In the genomic region with DNA sequence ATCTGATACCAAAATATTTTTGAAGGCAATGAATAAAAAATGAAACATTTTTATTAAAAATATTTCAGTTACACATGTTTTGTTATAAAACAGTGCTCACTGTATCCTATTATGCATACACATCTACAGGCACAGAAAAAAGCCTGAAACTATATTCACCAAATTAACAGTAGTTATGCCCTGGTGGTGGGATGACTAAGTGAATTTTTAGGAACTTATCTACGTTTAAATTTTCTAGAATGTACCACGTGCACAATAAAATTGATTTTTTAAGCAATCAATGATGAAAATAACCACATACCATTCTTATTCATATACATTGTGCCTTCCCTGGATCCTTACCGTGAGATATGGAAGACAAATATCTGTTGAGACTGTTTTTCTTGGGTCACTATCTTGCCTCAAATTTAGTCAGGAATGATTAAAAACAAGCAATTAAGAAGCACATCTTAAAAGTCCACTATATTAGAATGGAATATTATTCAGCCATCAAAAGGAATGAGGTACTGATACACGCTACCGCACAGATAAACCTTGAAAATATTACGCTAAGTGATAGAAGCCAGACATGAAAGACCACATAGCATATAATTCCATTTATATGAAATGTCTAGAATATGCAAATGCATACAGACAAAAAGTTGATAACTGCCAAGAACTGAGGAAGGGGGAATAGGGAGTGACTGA, we compare ENCODE assay signal across 2 cellular contexts.
A peak's percentile ranks its signal among the peaks of the same experiment; 100 is the strongest.
TF ChIP-seq lines count a peak whose summit lies in the region.

No MANE protein-coding gene starts in this region.

TF ChIP-seq in HEK293, 187 proteins besides CTCF, POLR2A, EP300 and RAD21:
- TF ChIP-seq TSHZ1 (tag by site-specific recombination; IDR thresholded peaks at IDR 0.05; ENCODE audit: borderline replicate concordance): no peak
- TF ChIP-seq SCRT1 (tag by site-specific recombination; IDR thresholded peaks at IDR 0.05; ENCODE audit: borderline replicate concordance): no peak
- TF ChIP-seq ZNF571 (tag by site-specific recombination; IDR thresholded peaks at IDR 0.05): no peak
- no peak for TF ChIP-seq ZNF76 (tag by site-specific recombination; IDR thresholded peaks at IDR 0.05; ENCODE audit: borderline replicate concordance, low read depth)
- no peak for TF ChIP-seq ZSCAN23 (tag by site-specific recombination; IDR thresholded peaks at IDR 0.05)
- no peak for TF ChIP-seq ZNF558 (tag by site-specific recombination; IDR thresholded peaks at IDR 0.05)
- no peak for TF ChIP-seq ZBTB1 (tag by site-specific recombination; IDR thresholded peaks at IDR 0.05)
- no peak for TF ChIP-seq ZFP69B (tag by site-specific recombination; IDR thresholded peaks at IDR 0.05)
- TF ChIP-seq, protein P1, sequence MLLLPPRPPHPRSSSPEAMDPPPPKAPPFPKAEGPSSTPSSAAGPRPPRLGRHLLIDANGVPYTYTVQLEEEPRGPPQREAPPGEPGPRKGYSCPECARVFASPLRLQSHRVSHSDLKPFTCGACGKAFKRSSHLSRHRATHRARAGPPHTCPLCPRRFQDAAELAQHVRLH (tag by site-specific recombination; IDR thresholded peaks at IDR 0.05): peak; percentile 93
- no peak for TF ChIP-seq ZNF223 (tag by site-specific recombination; IDR thresholded peaks at IDR 0.05)
- no peak for TF ChIP-seq RBAK (tag by site-specific recombination; IDR thresholded peaks at IDR 0.05)
- TF ChIP-seq ZNF2 (tag by site-specific recombination; IDR thresholded peaks at IDR 0.05): no peak
- no peak for TF ChIP-seq OVOL3 (tag by site-specific recombination; IDR thresholded peaks at IDR 0.05)
- TF ChIP-seq ZNF585B (tag by site-specific recombination; IDR thresholded peaks at IDR 0.05): no peak
- no peak for TF ChIP-seq ZNF24 (tag by site-specific recombination; IDR thresholded peaks at IDR 0.05)
- TF ChIP-seq MZF1 (tag by site-specific recombination; IDR thresholded peaks at IDR 0.05; ENCODE audit: borderline replicate concordance): peak; percentile 33; the same call in 1 of the 2 replicates
- TF ChIP-seq BCL11B (tag by site-specific recombination; IDR thresholded peaks at IDR 0.05; ENCODE audit: low read depth): no peak
- no peak for TF ChIP-seq ZNF610 (tag by site-specific recombination; IDR thresholded peaks at IDR 0.05; ENCODE audit: borderline replicate concordance)
- TF ChIP-seq SP2 (tag by site-specific recombination; IDR thresholded peaks at IDR 0.05): no peak
- TF ChIP-seq ZNF426 (tag by site-specific recombination; IDR thresholded peaks at IDR 0.05): no peak
- no peak for TF ChIP-seq ZNF26 (tag by site-specific recombination; IDR thresholded peaks at IDR 0.05)
- peak; percentile 100 for TF ChIP-seq ZNF146 (tag by site-specific recombination; IDR thresholded peaks at IDR 0.05)

TF ChIP-seq in K562, 482 proteins besides CTCF, POLR2A, EP300 and RAD21 (continues in another document):
- TF ChIP-seq ZNF696 (CRISPR knock-in tag; conservative IDR thresholded peaks at IDR 0.05) (no peak), SMAD2 (IDR thresholded peaks at IDR 0.05; ENCODE audit: low read depth, low read length) (no peak), ZNF12 (CRISPR knock-in tag; IDR thresholded peaks at IDR 0.05) (no peak), U2AF1 (optimal IDR thresholded peaks at IDR 0.05; ENCODE audit: low read depth, low read length) (no peak), POLR2H (tag; IDR thresholded peaks at IDR 0.05; ENCODE audit: low read depth) (peak; percentile 57; the same call in 1 of the 2 replicates), ZBTB5 (IDR thresholded peaks at IDR 0.05) (no peak), ZNF124 (CRISPR knock-in tag; IDR thresholded peaks at IDR 0.05) (no peak), RCOR1 (IDR thresholded peaks at IDR 0.05; ENCODE audit: borderline replicate concordance in 1 of 2, low read depth in 2 of 2, low read length in 2 of 2) (no peak), ZNF395 (CRISPR knock-in tag; IDR thresholded peaks at IDR 0.05) (no peak), MBD1 (CRISPR knock-in tag; IDR thresholded peaks at IDR 0.05) (peak; percentile 5; the same call in 1 of the 2 replicates), ZNF146 (CRISPR knock-in tag; IDR thresholded peaks at IDR 0.05; ENCODE audit: unreplicated experiment) (peak; percentile 93), NFE2 (IDR thresholded peaks at IDR 0.05; ENCODE audit: low read depth) (peak; percentile 50; the same call in 1 of the 2 replicates), ADNP (tag; IDR thresholded peaks at IDR 0.05) (0 out of 2 replicates have a peak, but pooled peaks have one; percentile 43), DEAF1 (CRISPR knock-in tag; IDR thresholded peaks at IDR 0.05) (no peak), PKNOX1 (IDR thresholded peaks at IDR 0.05) (no peak), ARID3A (IDR thresholded peaks at IDR 0.05; ENCODE audit: borderline replicate concordance, low read depth, low read length) (no peak), MAFG (tag; conservative IDR thresholded peaks at IDR 0.05) (peak; percentile 39; the same call in 1 of the 2 replicates), ESRRB (CRISPR knock-in tag; IDR thresholded peaks at IDR 0.05; ENCODE audit: borderline replicate concordance) (no peak), KDM1A (IDR thresholded peaks at IDR 0.05) (0 out of 4 replicates have a peak, but pooled peaks of 1 of the 2 experiments have one; percentile 32), ZBTB1 (CRISPR knock-in tag; IDR thresholded peaks at IDR 0.05; ENCODE audit: borderline replicate concordance, low read depth) (no peak), EGR1 (conservative IDR thresholded peaks at IDR 0.05) (no peak), CTBP1 (IDR thresholded peaks at IDR 0.05; ENCODE audit: borderline replicate concordance) (no peak), ZNF431 (CRISPR knock-in tag; IDR thresholded peaks at IDR 0.05) (no peak), SMARCE1 (IDR thresholded peaks at IDR 0.05) (no peak), C11orf30 (IDR thresholded peaks at IDR 0.05; ENCODE audit: low read depth) (peak; percentile 52), BCOR (IDR thresholded peaks at IDR 0.05) (peak; percentile 55; the same call in 1 of the 2 replicates), SPI1 (IDR thresholded peaks at IDR 0.05; ENCODE audit: borderline replicate concordance, low read depth, low read length) (no peak), ZNF316 (IDR thresholded peaks at IDR 0.05) (peak; percentile 41; the same call in 1 of the 2 replicates)
- TF ChIP-seq, protein P2, sequence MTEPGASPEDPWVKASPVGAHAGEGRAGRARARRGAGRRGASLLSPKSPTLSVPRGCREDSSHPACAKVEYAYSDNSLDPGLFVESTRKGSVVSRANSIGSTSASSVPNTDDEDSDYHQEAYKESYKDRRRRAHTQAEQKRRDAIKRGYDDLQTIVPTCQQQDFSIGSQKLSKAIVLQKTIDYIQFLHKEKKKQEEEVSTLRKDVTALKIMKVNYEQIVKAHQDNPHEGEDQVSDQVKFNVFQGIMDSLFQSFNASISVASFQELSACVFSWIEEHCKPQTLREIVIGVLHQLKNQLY (CRISPR knock-in tag; conservative IDR thresholded peaks at IDR 0.05): no peak
- TF ChIP-seq, protein P3, sequence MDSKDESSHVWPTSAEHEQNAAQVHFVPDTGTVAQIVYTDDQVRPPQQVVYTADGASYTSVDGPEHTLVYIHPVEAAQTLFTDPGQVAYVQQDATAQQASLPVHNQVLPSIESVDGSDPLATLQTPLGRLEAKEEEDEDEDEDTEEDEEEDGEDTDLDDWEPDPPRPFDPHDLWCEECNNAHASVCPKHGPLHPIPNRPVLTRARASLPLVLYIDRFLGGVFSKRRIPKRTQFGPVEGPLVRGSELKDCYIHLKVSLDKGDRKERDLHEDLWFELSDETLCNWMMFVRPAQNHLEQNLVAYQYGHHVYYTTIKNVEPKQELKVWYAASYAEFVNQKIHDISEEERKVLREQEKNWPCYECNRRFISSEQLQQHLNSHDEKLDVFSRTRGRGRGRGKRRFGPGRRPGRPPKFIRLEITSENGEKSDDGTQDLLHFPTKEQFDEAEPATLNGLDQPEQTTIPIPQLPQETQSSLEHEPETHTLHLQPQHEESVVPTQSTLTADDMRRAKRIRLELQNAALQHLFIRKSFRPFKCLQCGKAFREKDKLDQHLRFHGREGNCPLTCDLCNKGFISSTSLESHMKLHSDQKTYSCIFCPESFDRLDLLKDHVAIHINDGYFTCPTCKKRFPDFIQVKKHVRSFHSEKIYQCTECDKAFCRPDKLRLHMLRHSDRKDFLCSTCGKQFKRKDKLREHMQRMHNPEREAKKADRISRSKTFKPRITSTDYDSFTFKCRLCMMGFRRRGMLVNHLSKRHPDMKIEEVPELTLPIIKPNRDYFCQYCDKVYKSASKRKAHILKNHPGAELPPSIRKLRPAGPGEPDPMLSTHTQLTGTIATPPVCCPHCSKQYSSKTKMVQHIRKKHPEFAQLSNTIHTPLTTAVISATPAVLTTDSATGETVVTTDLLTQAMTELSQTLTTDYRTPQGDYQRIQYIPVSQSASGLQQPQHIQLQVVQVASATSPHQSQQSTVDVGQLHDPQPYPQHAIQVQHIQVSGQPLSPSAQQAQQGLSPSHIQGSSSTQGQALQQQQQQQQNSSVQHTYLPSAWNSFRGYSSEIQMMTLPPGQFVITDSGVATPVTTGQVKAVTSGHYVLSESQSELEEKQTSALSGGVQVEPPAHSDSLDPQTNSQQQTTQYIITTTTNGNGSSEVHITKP (IDR thresholded peaks at IDR 0.05; ENCODE audit: partially characterized antibody): peak; percentile 6
